ENCODE assay signal across 9 cellular contexts in genomic region chr17:10156579-10157488, GRCh38. TPM values are rescaled to one million over a fixed set of nuclear protein-coding genes. Genes with fewer than 3 reads are reported as not detected.
DNase-seq lines count a peak whose midpoint lies in the region; ATAC-seq and TF ChIP-seq lines count a peak whose summit lies in the region.
"Had no signal": no experiment of that assay in that cellular context is flagged by ENCODE, and none has a peak within 500 bp of the region (broad histone marks: within the 10 kb centered on the region; RNA-seq: fewer than 3 reads in every experiment).

No MANE protein-coding gene starts in this region.

- H3K4me1 ChIP-seq in hepatocyte (ENCODE audit: insufficient read depth): peaks cover 11% of the 10 kb centered on the region

- no peak overlapping the region for H3K27ac Mint-ChIP-seq in glutamatergic neuron (ENCODE audit: unreplicated experiment)

- H3K9me3 ChIP-seq in hepatocyte (ENCODE audit: low read depth): no peaks in the 10 kb centered on the region

- ATAC-seq in GM18517 (IDR thresholded peaks at IDR 0.05; ENCODE audit: unreplicated experiment) (peak; percentile 73), HG02678 (IDR thresholded peaks at IDR 0.05; ENCODE audit: unreplicated experiment) (peak; percentile 83)

- no peak overlapping the region for H3K27ac ChIP-seq in hepatocyte

- H3K4me2 ChIP-seq in hepatocyte: no peak overlapping the region

- H2AFZ ChIP-seq in hepatocyte: no peak overlapping the region

- H3K4me3 Mint-ChIP-seq in glutamatergic neuron (ENCODE audit: unreplicated experiment): no peak overlapping the region
- H3K4me3 Mint-ChIP-seq: brain had no signal

- no peaks in the 10 kb centered on the region for H3K4me1 Mint-ChIP-seq in glutamatergic neuron (ENCODE audit: low read depth, unreplicated experiment)

- 65% methylated on average over 14 of the region's 14 CpGs for WGBS in hepatocyte (ENCODE audit: low lambda C conversion rate, missing lambda C conversion rate)

- H3K27me3 Mint-ChIP-seq in glutamatergic neuron (ENCODE audit: unreplicated experiment): no peaks in the 10 kb centered on the region
- H3K27me3 Mint-ChIP-seq: brain had no signal

- no peaks in the 10 kb centered on the region for H3K9me2 ChIP-seq in hepatocyte (replicated peaks; ENCODE audit: insufficient read depth)

- H3K4me3 ChIP-seq in hepatocyte: no peak overlapping the region

- no peaks in the 10 kb centered on the region for H4K20me1 ChIP-seq in hepatocyte (ENCODE audit: insufficient read depth, poor library complexity, severe bottlenecking)

- peaks cover 17% of the 10 kb centered on the region for H3K79me2 ChIP-seq in hepatocyte

- no peaks in the 10 kb centered on the region for H3K27me3 ChIP-seq in hepatocyte

- TF ChIP-seq CTCF in glutamatergic neuron (IDR thresholded peaks at IDR 0.05; ENCODE audit: partially characterized antibody, unreplicated experiment): no peak
- no peak for TF ChIP-seq CTCF in hepatocyte (IDR thresholded peaks at IDR 0.05; ENCODE audit: poor library complexity)

- no peaks in the 10 kb centered on the region for H3K36me3 Mint-ChIP-seq in glutamatergic neuron (ENCODE audit: unreplicated experiment)
- H3K36me3 Mint-ChIP-seq: brain had no signal

- no peaks in the 10 kb centered on the region for H3K9me3 Mint-ChIP-seq in glutamatergic neuron (ENCODE audit: unreplicated experiment)

- peak; percentile 85 for DNase-seq in SIG-M5 treated with dmso at 0.1 percent for 504 hours (lab: John Stamatoyannopoulos, UW; ENCODE audit: unreplicated experiment)
- DNase-seq in medulla oblongata (ENCODE audit: extremely low spot score): peak; percentile 87
- DNase-seq in stimulated activated CD4-positive, alpha-beta T cell treated with anti-CD3 and anti-CD28 coated beads, Interleukin-4, amount 100 ng/mL, for 4 hours: no peak
- no peak for DNase-seq in glutamatergic neuron
- DNase-seq in NCI-H2029 treated with DMSO at 0.1 percent for 48 hours (lab: John Stamatoyannopoulos, UW): no peak
- DNase-seq in hepatocyte (ENCODE audit: low spot score): no peak

- no peaks in the 10 kb centered on the region for H3K36me3 ChIP-seq in hepatocyte (replicated peaks; ENCODE audit: insufficient read depth, low read depth)

RNA-seq across cellular contexts. Expression of gene GAS7, which starts 41.6 kb away (rescaled TPM):
- total RNA-seq in glutamatergic neuron (ENCODE audit: unreplicated experiment) (2.0 TPM), hepatocyte (25.9 and 27.3 TPM in 2 replicates)
- 19.6 and 25.8 TPM in 2 replicates for polyA plus RNA-seq in hepatocyte

Comparison
In these comparisons a context has a peak if more than half of its experiments do, and no peak if none do; other contexts are left out.
1. DNase-seq: peak in SIG-M5 treated with dmso at 0.1 percent for 504 hours (single experiment) and medulla oblongata (single experiment); none in stimulated activated CD4-positive, alpha-beta T cell treated with anti-CD3 and anti-CD28 coated beads, Interleukin-4, amount 100 ng/mL, for 4 hours (0 of 2), glutamatergic neuron (single experiment), NCI-H2029 treated with DMSO at 0.1 percent for 48 hours (single experiment) and hepatocyte (single experiment).